17 cellular contexts compared by ENCODE assay signal in genomic region chr2:239930378-239930777, GRCh38.
DNase-seq lines count a peak whose midpoint lies in the region; ATAC-seq, FAIRE-seq and TF ChIP-seq lines count a peak whose summit lies in the region.
"Had no signal": no experiment of that assay in that cellular context is flagged by ENCODE, and none has a peak within 500 bp of the region (broad histone marks: within the 10 kb centered on the region; RNA-seq: fewer than 3 reads in every experiment).

No MANE protein-coding gene starts in this region.

- TF ChIP-seq POLR2A in adrenal gland (IDR thresholded peaks at IDR 0.05) (no peak), GM12892 (IDR thresholded peaks at IDR 0.05; ENCODE audit: low read depth, low read length) (no peak)

- peak; percentile 19 for DNase-seq in activated CD4-positive, CD25-positive, alpha-beta regulatory T cell treated with anti-CD3 and anti-CD28 coated beads, Interleukin-2, amount 50 U/mL, for 72 hours
- DNase-seq in activated CD4-positive, CD25-positive, alpha-beta regulatory T cell (lab: John Stamatoyannopoulos, UW): no peak
- peak in 5 of 7 donors; percentile 5 to 23 (median 12) for DNase-seq in adrenal gland
- peak; percentile 22 to 54 for DNase-seq in left lung
- peak; percentile 18 for DNase-seq in stimulated activated CD8-positive, alpha-beta memory T cell treated with anti-CD3 and anti-CD28 coated beads, Interleukin-4, amount 100 ng/mL, for 48 hours
- no peak for DNase-seq in stimulated activated CD4-positive, alpha-beta T cell treated with anti-CD3 and anti-CD28 coated beads, Interleukin-4, amount 100 ng/mL, for 24 hours
- DNase-seq in GM12892 (ENCODE audit: insufficient read length): no peak
- DNase-seq: activated CD4-positive, alpha-beta T cell treated with anti-CD3 and anti-CD28 coated beads, Interleukin-2, amount 10 ng/mL, durations not matched to agents 7 days and 5 days; Calu3; HFFc6; KG1; NCI-H1930 had no signal

- H3K27ac ChIP-seq in adrenal gland: no peak overlapping the region
- no peak overlapping the region for H3K27ac ChIP-seq in left lung
- H3K27ac ChIP-seq: 22Rv1, gastrocnemius medialis, neutrophil had no signal

- H3K4me3 ChIP-seq in adrenal gland (no peak overlapping the region), left lung (no peak overlapping the region)
- H3K4me3 ChIP-seq: gastrocnemius medialis had no signal

- H3K4me1 ChIP-seq in adrenal gland (replicated peaks in 1 of 2): no peaks in the 10 kb centered on the region
- peaks cover 0 to 3% of the 10 kb centered on the region in 2 donors for H3K4me1 ChIP-seq in left lung
- H3K4me1 ChIP-seq: gastrocnemius medialis had no signal

- H3K36me3 ChIP-seq in adrenal gland (replicated peaks in 1 of 2): no peaks in the 10 kb centered on the region
- H3K36me3 ChIP-seq in left lung: no peaks in the 10 kb centered on the region
- H3K36me3 ChIP-seq: gastrocnemius medialis, neutrophil had no signal

- intact Hi-C loops in adrenal gland (cut with DNase I): no loop called here
- intact Hi-C loops in left lung (cut with DNase I): no loop called here

- H3K27me3 ChIP-seq in adrenal gland: no peaks in the 10 kb centered on the region
- H3K27me3 ChIP-seq in left lung: peaks cover 0 to 14% of the 10 kb centered on the region in 2 donors
- H3K27me3 ChIP-seq: gastrocnemius medialis had no signal

- H3K9me3 ChIP-seq in adrenal gland (replicated peaks in 1 of 3): no peaks in the 10 kb centered on the region
- H3K9me3 ChIP-seq in left lung: no peaks in the 10 kb centered on the region
- H3K9me3 ChIP-seq: gastrocnemius medialis, neutrophil had no signal

- no peak for ATAC-seq in left lung
- no peak for ATAC-seq in HG02970 (IDR thresholded peaks at IDR 0.05; ENCODE audit: low FRiP score, unreplicated experiment)
- ATAC-seq: gastrocnemius medialis had no signal

- no peak for FAIRE-seq in GM12892 (lab: Jason Lieb, UNC)
- FAIRE-seq: GM18507 had no signal

- WGBS in adrenal gland, 4 donors: 80 to 84% (median 81%) methylated on average over 15 to 16 of the region's 16 CpGs

- TF ChIP-seq CTCF in adrenal gland (IDR thresholded peaks at IDR 0.05) (no peak), left lung (IDR thresholded peaks at IDR 0.05) (no peak)

Comparison
In these comparisons a context has a peak if more than half of its experiments do, and no peak if none do; other contexts are left out.
1. DNase-seq: peak in activated CD4-positive, CD25-positive, alpha-beta regulatory T cell treated with anti-CD3 and anti-CD28 coated beads, Interleukin-2, amount 50 U/mL, for 72 hours (single experiment), adrenal gland (5 of 7), left lung (2 of 2) and stimulated activated CD8-positive, alpha-beta memory T cell treated with anti-CD3 and anti-CD28 coated beads, Interleukin-4, amount 100 ng/mL, for 48 hours (single experiment); none in activated CD4-positive, CD25-positive, alpha-beta regulatory T cell (0 of 4), stimulated activated CD4-positive, alpha-beta T cell treated with anti-CD3 and anti-CD28 coated beads, Interleukin-4, amount 100 ng/mL, for 24 hours (single experiment) and GM12892 (single experiment).